Comparison of ENCODE assay signal across 1 cellular context in genomic region chr2:149538138-149538833, GRCh38.
TF ChIP-seq lines count a peak whose summit lies in the region.

No MANE protein-coding gene starts in this region.

TF ChIP-seq in K562, 482 proteins besides CTCF, POLR2A, EP300 and RAD21 (continued from another document):
- TF ChIP-seq JUND (IDR thresholded peaks at IDR 0.05; ENCODE audit: borderline replicate concordance, low read depth, low read length), result peak; percentile 22; the same call in 1 of the 2 replicates
- TF ChIP-seq JUND (tag; IDR thresholded peaks at IDR 0.05; ENCODE audit: borderline replicate concordance, low read depth, low read length), result no peak
- no peak for TF ChIP-seq STAT5B (CRISPR knock-in tag; IDR thresholded peaks at IDR 0.05)
- no peak for TF ChIP-seq CAMTA2 (CRISPR knock-in tag; conservative IDR thresholded peaks at IDR 0.05)
- TF ChIP-seq CBFA2T3 (IDR thresholded peaks at IDR 0.05), result 0 out of 2 replicates have a peak, but pooled peaks have one; percentile 13
- no peak for TF ChIP-seq ZNF766 (CRISPR knock-in tag; conservative IDR thresholded peaks at IDR 0.05)
